ENCODE assay signal across 7 cellular contexts in the genomic region with DNA sequence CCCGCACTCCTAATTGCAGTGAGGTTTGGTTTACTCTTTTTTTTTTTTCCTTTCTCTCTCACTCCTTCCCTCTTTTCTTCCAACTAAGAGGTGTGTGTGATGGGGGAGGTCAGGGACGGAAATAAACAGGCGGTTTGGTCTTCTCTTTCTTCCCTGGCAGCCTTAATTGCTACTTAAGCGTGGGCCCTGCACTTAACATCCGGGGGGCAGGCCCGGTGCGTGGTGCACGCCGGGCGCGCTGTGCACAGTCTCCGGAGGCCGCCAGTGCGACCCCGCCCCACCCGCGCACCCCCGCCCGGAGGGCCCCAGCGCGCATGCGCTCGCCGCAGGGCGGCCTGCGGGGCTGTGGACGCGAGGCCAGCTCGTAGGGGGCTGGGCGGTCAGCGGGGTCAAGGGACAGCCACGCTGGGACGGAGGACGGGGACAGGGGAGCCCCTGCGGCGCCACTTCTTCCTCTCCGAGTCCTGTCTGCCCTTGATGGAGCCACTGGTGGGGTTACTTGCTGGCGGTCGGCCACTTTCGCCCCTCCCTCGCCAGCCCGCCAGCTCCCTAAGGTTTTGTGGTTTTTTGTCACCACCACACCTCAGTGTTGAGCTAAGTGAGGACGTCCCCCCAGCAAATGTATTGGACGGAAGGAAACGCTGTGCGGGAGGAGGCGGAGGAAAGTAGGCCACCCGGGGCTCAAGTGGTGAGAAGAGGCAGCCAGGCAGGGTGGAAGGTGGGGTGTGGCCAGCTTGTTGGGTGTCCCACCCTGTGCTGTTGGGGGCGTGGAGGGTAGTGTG.
A peak's percentile ranks its signal among the peaks of the same experiment; 100 is the strongest.
DNase-seq lines count a peak whose midpoint lies in the region; ATAC-seq and TF ChIP-seq lines count a peak whose summit lies in the region.

No MANE protein-coding gene starts in this region.

- peak; percentile 65 for ATAC-seq in GM18858 (IDR thresholded peaks at IDR 0.05; ENCODE audit: unreplicated experiment)

- H3K36me3 ChIP-seq in right atrium auricular region (no peaks in the 10 kb centered on the region), sigmoid colon (no peaks in the 10 kb centered on the region)

- DNase-seq in HuH-7 (ENCODE audit: low spot score) (peak; percentile 49), SHP77 (lab: John Stamatoyannopoulos, UW) (peak; percentile 65 to 77), right atrium auricular region (ENCODE audit: low spot score) (no peak), sigmoid colon (peak; percentile 71), hepatic stellate cell (ENCODE audit: low spot score) (no peak)

- no peak for TF ChIP-seq EP300 in sigmoid colon (IDR thresholded peaks at IDR 0.05)

- TF ChIP-seq CTCF in right atrium auricular region (IDR thresholded peaks at IDR 0.05) (no peak), sigmoid colon (IDR thresholded peaks at IDR 0.05) (no peak)

- H3K4me3 ChIP-seq in right atrium auricular region: peak overlapping the region; percentile 28 to 47
- H3K4me3 ChIP-seq in sigmoid colon: peak overlapping the region; percentile 23 to 57 (median 47)

- WGBS in sigmoid colon, 2 donors: 3% methylated on average over 49 of the region's 49 CpGs

- H3K27me3 Mint-ChIP-seq in activated naive CD8-positive, alpha-beta T cell: no peaks in the 10 kb centered on the region

- intact Hi-C loops in sigmoid colon (cut with DNase I): no loop called here

- H3K9me3 ChIP-seq in right atrium auricular region (no peaks in the 10 kb centered on the region), sigmoid colon (no peaks in the 10 kb centered on the region)

- H3K27ac ChIP-seq in right atrium auricular region (no peak overlapping the region), sigmoid colon (peak overlapping the region in 3 of 4 donors; percentile 49 to 61 (median 57))

- H3K27me3 ChIP-seq in right atrium auricular region (no peaks in the 10 kb centered on the region), sigmoid colon (peaks cover 0 to 4% (median 0%) of the 10 kb centered on the region in 3 donors)

- H3K4me1 Mint-ChIP-seq in activated naive CD8-positive, alpha-beta T cell (ENCODE audit: low read depth): peaks cover 52% of the 10 kb centered on the region

- no peaks in the 10 kb centered on the region for H3K36me3 Mint-ChIP-seq in activated naive CD8-positive, alpha-beta T cell

- H3K4me3 Mint-ChIP-seq in activated naive CD8-positive, alpha-beta T cell: peak overlapping the region; percentile 86

- no peaks in the 10 kb centered on the region for H3K9me3 Mint-ChIP-seq in activated naive CD8-positive, alpha-beta T cell (ENCODE audit: low read depth)

- H3K4me1 ChIP-seq in right atrium auricular region: peaks cover 0 to 14% of the 10 kb centered on the region in 2 donors
- H3K4me1 ChIP-seq in sigmoid colon: peaks cover 0 to 18% (median 13%) of the 10 kb centered on the region in 4 donors

- TF ChIP-seq POLR2A in sigmoid colon (IDR thresholded peaks at IDR 0.05): no peak

- H3K27ac Mint-ChIP-seq in activated naive CD8-positive, alpha-beta T cell: peak overlapping the region; percentile 98

Comparison
In these comparisons a context has a peak if more than half of its experiments do, and no peak if none do; other contexts are left out.
1. DNase-seq: peak in HuH-7 (single experiment), SHP77 (2 of 2) and sigmoid colon (single experiment); none in right atrium auricular region (single experiment) and hepatic stellate cell (single experiment).
2. H3K27ac ChIP-seq: peak in sigmoid colon (3 of 4); none in right atrium auricular region (0 of 2).